1 cellular context compared by ENCODE assay signal in genomic region chr6:33324139-33324538, GRCh38.
TF ChIP-seq lines count a peak whose summit lies in the region.

No MANE protein-coding gene starts in this region.

TF ChIP-seq in HCT116, 20 proteins besides CTCF, POLR2A, EP300 and RAD21 (continued from another document):
- TF ChIP-seq, protein P1, sequence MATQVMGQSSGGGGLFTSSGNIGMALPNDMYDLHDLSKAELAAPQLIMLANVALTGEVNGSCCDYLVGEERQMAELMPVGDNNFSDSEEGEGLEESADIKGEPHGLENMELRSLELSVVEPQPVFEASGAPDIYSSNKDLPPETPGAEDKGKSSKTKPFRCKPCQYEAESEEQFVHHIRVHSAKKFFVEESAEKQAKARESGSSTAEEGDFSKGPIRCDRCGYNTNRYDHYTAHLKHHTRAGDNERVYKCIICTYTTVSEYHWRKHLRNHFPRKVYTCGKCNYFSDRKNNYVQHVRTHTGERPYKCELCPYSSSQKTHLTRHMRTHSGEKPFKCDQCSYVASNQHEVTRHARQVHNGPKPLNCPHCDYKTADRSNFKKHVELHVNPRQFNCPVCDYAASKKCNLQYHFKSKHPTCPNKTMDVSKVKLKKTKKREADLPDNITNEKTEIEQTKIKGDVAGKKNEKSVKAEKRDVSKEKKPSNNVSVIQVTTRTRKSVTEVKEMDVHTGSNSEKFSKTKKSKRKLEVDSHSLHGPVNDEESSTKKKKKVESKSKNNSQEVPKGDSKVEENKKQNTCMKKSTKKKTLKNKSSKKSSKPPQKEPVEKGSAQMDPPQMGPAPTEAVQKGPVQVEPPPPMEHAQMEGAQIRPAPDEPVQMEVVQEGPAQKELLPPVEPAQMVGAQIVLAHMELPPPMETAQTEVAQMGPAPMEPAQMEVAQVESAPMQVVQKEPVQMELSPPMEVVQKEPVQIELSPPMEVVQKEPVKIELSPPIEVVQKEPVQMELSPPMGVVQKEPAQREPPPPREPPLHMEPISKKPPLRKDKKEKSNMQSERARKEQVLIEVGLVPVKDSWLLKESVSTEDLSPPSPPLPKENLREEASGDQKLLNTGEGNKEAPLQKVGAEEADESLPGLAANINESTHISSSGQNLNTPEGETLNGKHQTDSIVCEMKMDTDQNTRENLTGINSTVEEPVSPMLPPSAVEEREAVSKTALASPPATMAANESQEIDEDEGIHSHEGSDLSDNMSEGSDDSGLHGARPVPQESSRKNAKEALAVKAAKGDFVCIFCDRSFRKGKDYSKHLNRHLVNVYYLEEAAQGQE (IDR thresholded peaks at IDR 0.05; ENCODE audit: low read depth), result no peak
- no peak for TF ChIP-seq EGR1 (IDR thresholded peaks at IDR 0.05; ENCODE audit: low read depth)
- TF ChIP-seq, protein P2, sequence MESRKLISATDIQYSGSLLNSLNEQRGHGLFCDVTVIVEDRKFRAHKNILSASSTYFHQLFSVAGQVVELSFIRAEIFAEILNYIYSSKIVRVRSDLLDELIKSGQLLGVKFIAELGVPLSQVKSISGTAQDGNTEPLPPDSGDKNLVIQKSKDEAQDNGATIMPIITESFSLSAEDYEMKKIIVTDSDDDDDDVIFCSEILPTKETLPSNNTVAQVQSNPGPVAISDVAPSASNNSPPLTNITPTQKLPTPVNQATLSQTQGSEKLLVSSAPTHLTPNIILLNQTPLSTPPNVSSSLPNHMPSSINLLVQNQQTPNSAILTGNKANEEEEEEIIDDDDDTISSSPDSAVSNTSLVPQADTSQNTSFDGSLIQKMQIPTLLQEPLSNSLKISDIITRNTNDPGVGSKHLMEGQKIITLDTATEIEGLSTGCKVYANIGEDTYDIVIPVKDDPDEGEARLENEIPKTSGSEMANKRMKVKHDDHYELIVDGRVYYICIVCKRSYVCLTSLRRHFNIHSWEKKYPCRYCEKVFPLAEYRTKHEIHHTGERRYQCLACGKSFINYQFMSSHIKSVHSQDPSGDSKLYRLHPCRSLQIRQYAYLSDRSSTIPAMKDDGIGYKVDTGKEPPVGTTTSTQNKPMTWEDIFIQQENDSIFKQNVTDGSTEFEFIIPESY (IDR thresholded peaks at IDR 0.05; ENCODE audit: extremely low read depth, insufficient replicate concordance, low read length), result no peak
- TF ChIP-seq CBX3 (IDR thresholded peaks at IDR 0.05; ENCODE audit: low read depth), result no peak
- no peak for TF ChIP-seq SP1 (IDR thresholded peaks at IDR 0.05; ENCODE audit: low read depth)
- TF ChIP-seq SRF (IDR thresholded peaks at IDR 0.05; ENCODE audit: low read depth), result no peak
- TF ChIP-seq FOSL1 (IDR thresholded peaks at IDR 0.05; ENCODE audit: low read depth), result no peak
- no peak for TF ChIP-seq EZH2phosphoT487 (IDR thresholded peaks at IDR 0.05; ENCODE audit: borderline replicate concordance)
- no peak for TF ChIP-seq POLR2AphosphoS5 (IDR thresholded peaks at IDR 0.05; ENCODE audit: low read depth, low read length)
- TF ChIP-seq CEBPB (IDR thresholded peaks at IDR 0.05; ENCODE audit: low read depth), result no peak
- TF ChIP-seq YY1 (IDR thresholded peaks at IDR 0.05; ENCODE audit: extremely low read depth, insufficient replicate concordance, low read depth, low read length), result no peak
- no peak for TF ChIP-seq EZH2 (IDR thresholded peaks at IDR 0.05)
- no peak for TF ChIP-seq TCF7L2 (IDR thresholded peaks at IDR 0.05; ENCODE audit: borderline replicate concordance, extremely low read depth, insufficient read depth, insufficient read length)
